In genomic region chr2:201120500-201120899, GRCh38 we compare ENCODE assay signal across 9 cellular contexts. TPM values are rescaled to one million over a fixed set of nuclear protein-coding genes. Genes with fewer than 3 reads are reported as not detected.
DNase-seq lines count a peak whose midpoint lies in the region; ATAC-seq, FAIRE-seq and TF ChIP-seq lines count a peak whose summit lies in the region.
"Had no signal": no experiment of that assay in that cellular context is flagged by ENCODE, and none has a peak within 500 bp of the region (broad histone marks: within the 10 kb centered on the region; RNA-seq: fewer than 3 reads in every experiment).

No MANE protein-coding gene starts in this region.

- intact Hi-C loops in activated CD4-positive, alpha-beta T cell treated with anti-CD3 and anti-CD28 coated beads for 36 hours (cut with DNase I, micrococcal nuclease): no loop called here

- POLR2A ChIA-PET in activated CD4-positive, alpha-beta T cell treated with anti-CD3 and anti-CD28 coated beads for 36 hours (lab: Charles Lee): interaction anchor here (0.7 to 1.2 kb wide), 3 partner anchors 15 to 255 kb away, joined by 3 to 4 read pairs (median 3); no protein-coding TSS in a partner anchor
- POLR2A ChIA-PET in activated CD4-positive, alpha-beta memory T cell treated with anti-CD3 and anti-CD28 coated beads, Interleukin-2, amount 10 ng/mL, durations not matched to agents 7 days and 5 days (lab: Charles Lee): interaction anchor here (0.8 to 7.8 kb wide), 11 partner anchors 28 to 1151 kb away, joined by 3 to 105 read pairs (median 4); partner anchors contain the start of genes CLK1, HYCC2, NDUFB3 and NIF3L1

- TF ChIP-seq POLR2A in suprapubic skin (IDR thresholded peaks at IDR 0.05): no peak

- H3K27ac ChIP-seq in suprapubic skin: peak overlapping the region; percentile 53
- H3K27ac ChIP-seq in small intestine (ENCODE audit: low read depth in 1 of 2, low read length in 1 of 2): peak overlapping the region in 1 of 2 donors; percentile 69

- peaks cover 73% of the 10 kb centered on the region for H3K4me1 ChIP-seq in suprapubic skin
- peaks cover 12 to 20% of the 10 kb centered on the region in 2 donors for H3K4me1 ChIP-seq in small intestine (ENCODE audit: control insufficient read depth in 2 of 2, insufficient read depth in 1 of 2, low read depth in 1 of 2, low read length in 1 of 2)

- peaks cover 60% of the 10 kb centered on the region for H3K36me3 Mint-ChIP-seq in activated CD4-positive, alpha-beta T cell treated with anti-CD3 and anti-CD28 coated beads for 36 hours (ENCODE audit: low read depth)
- H3K36me3 Mint-ChIP-seq in activated CD4-positive, alpha-beta memory T cell treated with anti-CD3 and anti-CD28 coated beads, Interleukin-2, amount 10 ng/mL, durations not matched to agents 7 days and 5 days (ENCODE audit: low read depth): peaks cover 72% of the 10 kb centered on the region

- no peak for TF ChIP-seq EP300 in suprapubic skin (IDR thresholded peaks at IDR 0.05)

- H3K4me3 ChIP-seq in suprapubic skin (peak overlapping the region; percentile 94), small intestine (ENCODE audit: low read depth in 1 of 2, low read length in 2 of 2) (peak overlapping the region in 1 of 2 donors; percentile 37)

- no peak for DNase-seq in activated CD4-positive, alpha-beta T cell treated with anti-CD3 and anti-CD28 coated beads for 36 hours
- DNase-seq in activated CD4-positive, alpha-beta T cell treated with anti-CD3 and anti-CD28 coated beads for 48 hours: no peak
- DNase-seq in activated CD4-positive, alpha-beta memory T cell treated with anti-CD3 and anti-CD28 coated beads, Interleukin-2, amount 10 ng/mL, durations not matched to agents 7 days and 5 days: no peak
- DNase-seq in inferior parietal cortex (ENCODE audit: extremely low spot score) (peak; percentile 3), suprapubic skin (ENCODE audit: low spot score in 2 of 2) (no peak), small intestine (no peak)
- no peak for DNase-seq in activated CD4-positive, alpha-beta T cell treated with anti-CD3 and anti-CD28 coated beads, Interleukin-2, amount 50 U/mL, for 48 hours
- DNase-seq: islet precursor cell had no signal

- CTCF ChIA-PET in activated CD4-positive, alpha-beta T cell treated with anti-CD3 and anti-CD28 coated beads for 36 hours (lab: Charles Lee): interaction anchor here (0.6 to 1.8 kb wide), 12 partner anchors 9 to 158 kb away, joined by 3 to 11 read pairs (median 4); partner anchors contain the start of gene CASP10
- CTCF ChIA-PET in activated CD4-positive, alpha-beta memory T cell treated with anti-CD3 and anti-CD28 coated beads, Interleukin-2, amount 10 ng/mL, durations not matched to agents 7 days and 5 days (lab: Charles Lee): interaction anchor here (0.9 to 6.3 kb wide), 11 partner anchors 11 to 231 kb away, joined by 3 to 47 read pairs (median 4); partner anchors contain the start of genes CASP10, NIF3L1 and PPIL3

- H3K4me3 Mint-ChIP-seq in activated CD4-positive, alpha-beta T cell treated with anti-CD3 and anti-CD28 coated beads for 36 hours: peak overlapping the region; percentile 98
- H3K4me3 Mint-ChIP-seq in activated CD4-positive, alpha-beta memory T cell treated with anti-CD3 and anti-CD28 coated beads, Interleukin-2, amount 10 ng/mL, durations not matched to agents 7 days and 5 days: peak overlapping the region; percentile 96

- peaks cover 49% of the 10 kb centered on the region for H3K4me1 Mint-ChIP-seq in activated CD4-positive, alpha-beta T cell treated with anti-CD3 and anti-CD28 coated beads for 36 hours
- peaks cover 55% of the 10 kb centered on the region for H3K4me1 Mint-ChIP-seq in activated CD4-positive, alpha-beta memory T cell treated with anti-CD3 and anti-CD28 coated beads, Interleukin-2, amount 10 ng/mL, durations not matched to agents 7 days and 5 days

- ATAC-seq in activated CD4-positive, alpha-beta T cell treated with anti-CD3 and anti-CD28 coated beads for 36 hours: no peak
- ATAC-seq in GM21717 (IDR thresholded peaks at IDR 0.05; ENCODE audit: unreplicated experiment): no peak

- no peaks in the 10 kb centered on the region for H3K9me3 ChIP-seq in suprapubic skin
- no peaks in the 10 kb centered on the region for H3K9me3 ChIP-seq in small intestine (ENCODE audit: control insufficient read depth, low read depth)

- no peak for TF ChIP-seq CTCF in suprapubic skin (IDR thresholded peaks at IDR 0.05)

- H3K27ac Mint-ChIP-seq in activated CD4-positive, alpha-beta T cell treated with anti-CD3 and anti-CD28 coated beads for 36 hours: peak overlapping the region; percentile 100
- H3K27ac Mint-ChIP-seq in activated CD4-positive, alpha-beta memory T cell treated with anti-CD3 and anti-CD28 coated beads, Interleukin-2, amount 10 ng/mL, durations not matched to agents 7 days and 5 days: peak overlapping the region; percentile 98

- H3K9me3 Mint-ChIP-seq in activated CD4-positive, alpha-beta T cell treated with anti-CD3 and anti-CD28 coated beads for 36 hours (ENCODE audit: low read depth): no peaks in the 10 kb centered on the region
- H3K9me3 Mint-ChIP-seq in activated CD4-positive, alpha-beta memory T cell treated with anti-CD3 and anti-CD28 coated beads, Interleukin-2, amount 10 ng/mL, durations not matched to agents 7 days and 5 days: no peaks in the 10 kb centered on the region

- no peaks in the 10 kb centered on the region for H3K27me3 Mint-ChIP-seq in activated CD4-positive, alpha-beta T cell treated with anti-CD3 and anti-CD28 coated beads for 36 hours
- H3K27me3 Mint-ChIP-seq in activated CD4-positive, alpha-beta memory T cell treated with anti-CD3 and anti-CD28 coated beads, Interleukin-2, amount 10 ng/mL, durations not matched to agents 7 days and 5 days: no peaks in the 10 kb centered on the region

- H3K36me3 ChIP-seq in suprapubic skin (no peaks in the 10 kb centered on the region), small intestine (ENCODE audit: control insufficient read depth in 2 of 2, insufficient read depth in 2 of 2, low read length in 2 of 2) (peaks cover 0 to 5% of the 10 kb centered on the region in 2 donors)

- H3K27me3 ChIP-seq in suprapubic skin (no peaks in the 10 kb centered on the region), small intestine (ENCODE audit: control insufficient read depth in 2 of 2, insufficient read depth in 2 of 2, low read length in 2 of 2) (no peaks in the 10 kb centered on the region)

- no peak for FAIRE-seq in small intestine (lab: Jason Lieb, UNC)

RNA-seq across cellular contexts. Expression of gene CFLAR, which starts 4.5 kb away (rescaled TPM):
- 100 to 1,000 TPM; 255 to 270 TPM for total RNA-seq in activated CD4-positive, alpha-beta T cell treated with anti-CD3 and anti-CD28 coated beads for 36 hours
- 100 to 1,000 TPM; 192 to 196 TPM for total RNA-seq in activated CD4-positive, alpha-beta memory T cell treated with anti-CD3 and anti-CD28 coated beads, Interleukin-2, amount 10 ng/mL, durations not matched to agents 7 days and 5 days
- 100 to 1,000 TPM; 116 to 250 (median 147) TPM for total RNA-seq in suprapubic skin
- 10 to 100 TPM; 26.4 to 50.0 (median 44.2) TPM for polyA plus RNA-seq in small intestine

RNA-seq across cellular contexts. Expression of gene NDUFB3, which starts 48.7 kb away (rescaled TPM):
- total RNA-seq in activated CD4-positive, alpha-beta T cell treated with anti-CD3 and anti-CD28 coated beads for 36 hours: 100 to 1,000 TPM; 126 to 150 TPM
- total RNA-seq in activated CD4-positive, alpha-beta memory T cell treated with anti-CD3 and anti-CD28 coated beads, Interleukin-2, amount 10 ng/mL, durations not matched to agents 7 days and 5 days: 100 to 1,000 TPM; 133 to 135 TPM
- total RNA-seq in suprapubic skin: 10 to 100 TPM; 35.2 to 42.7 (median 37.5) TPM
- 100 to 1,000 TPM; 135 to 174 (median 136) TPM for polyA plus RNA-seq in small intestine

RNA-seq across cellular contexts. Expression of gene HYCC2, which starts 49.0 kb away (rescaled TPM):
- 10 to 100 TPM; 15.8 to 16.0 TPM for total RNA-seq in activated CD4-positive, alpha-beta T cell treated with anti-CD3 and anti-CD28 coated beads for 36 hours
- total RNA-seq in activated CD4-positive, alpha-beta memory T cell treated with anti-CD3 and anti-CD28 coated beads, Interleukin-2, amount 10 ng/mL, durations not matched to agents 7 days and 5 days: 10 to 100 TPM; 27.9 to 31.9 TPM
- total RNA-seq in suprapubic skin: 10 to 100 TPM; 11.6 to 26.8 (median 12.7) TPM
- polyA plus RNA-seq in small intestine: 1 to 10 TPM; 3.8 to 9.6 (median 4.2) TPM
